8 cellular contexts compared by ENCODE assay signal in the genomic region with DNA sequence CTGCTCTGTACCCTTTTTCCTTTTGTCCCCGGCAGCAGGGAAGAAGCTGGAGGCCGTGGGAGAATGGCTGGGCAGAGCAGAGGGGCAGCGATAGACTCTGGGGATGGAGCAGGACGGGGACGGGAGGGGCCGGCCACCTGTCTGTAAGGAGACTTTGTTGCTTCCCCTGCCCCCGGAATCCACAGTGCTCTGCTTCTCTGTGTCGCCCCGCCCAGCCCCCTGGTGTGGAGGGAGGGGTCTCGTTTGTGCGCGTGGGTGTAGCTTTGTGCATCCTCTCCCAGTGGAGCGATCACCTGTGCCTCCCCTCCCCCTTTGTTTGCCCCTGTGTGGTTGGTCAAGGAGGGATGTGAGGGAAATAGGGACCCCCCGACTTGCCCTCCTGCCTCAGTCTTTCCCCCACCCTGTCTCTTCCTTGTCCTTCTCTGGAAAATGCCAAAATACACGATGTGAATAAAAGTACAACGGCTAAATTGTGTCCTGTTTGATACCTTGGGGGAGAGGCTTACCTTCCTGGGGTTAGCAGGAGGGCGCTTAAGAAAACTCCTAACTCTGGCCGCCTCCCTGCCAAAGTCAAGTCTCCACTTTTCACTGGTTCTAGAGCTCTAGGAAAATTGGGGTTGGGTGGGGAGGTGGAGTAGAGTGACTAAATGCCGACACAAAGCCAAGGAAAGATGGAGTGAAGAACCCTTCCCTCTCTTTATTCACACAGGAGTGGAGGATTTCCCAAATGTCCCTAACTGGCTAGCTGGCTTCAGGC. TPM values are rescaled to one million over a fixed set of nuclear protein-coding genes. Genes with fewer than 3 reads are reported as not detected.
DNase-seq lines count a peak whose midpoint lies in the region; ATAC-seq and TF ChIP-seq lines count a peak whose summit lies in the region.

No MANE protein-coding gene starts in this region.

- ATAC-seq in gastrocnemius medialis (no peak), HG03354 (IDR thresholded peaks at IDR 0.05; ENCODE audit: poor library complexity, severe bottlenecking, unreplicated experiment) (no peak), GM18907 (IDR thresholded peaks at IDR 0.05; ENCODE audit: unreplicated experiment) (no peak)

- peaks cover 31% of the 10 kb centered on the region for H3K4me1 ChIP-seq in GM23248 (ENCODE audit: insufficient read depth)
- peaks cover 26% of the 10 kb centered on the region for H3K4me1 ChIP-seq in SJSA1 (replicated peaks)
- peaks cover 25 to 30% of the 10 kb centered on the region in 2 donors for H3K4me1 ChIP-seq in gastrocnemius medialis

- TF ChIP-seq CTCF in fibroblast of the aortic adventitia (IDR thresholded peaks at IDR 0.05; ENCODE audit: insufficient read depth, low read length) (no peak), gastrocnemius medialis (IDR thresholded peaks at IDR 0.05 in 4 of 5, conservative IDR thresholded peaks at IDR 0.05 in 1 of 5) (no peak)

- H3K9me3 ChIP-seq in GM23248 (ENCODE audit: low read depth) (no peaks in the 10 kb centered on the region), SJSA1 (replicated peaks) (no peaks in the 10 kb centered on the region), gastrocnemius medialis (no peaks in the 10 kb centered on the region)

- peak overlapping the region; percentile 92 for H3K9ac ChIP-seq in GM23248

- 78 to 79% methylated on average over 16 to 19 of the region's 19 CpGs for WGBS in GM23248 (ENCODE audit: low coverage in 1 of 2, low lambda C conversion rate in 2 of 2, missing lambda C conversion rate in 2 of 2), 2 experiments

- H2AFZ ChIP-seq in GM23248, result peak overlapping the region; percentile 78

- intact Hi-C loops in gastrocnemius medialis (cut with DNase I; ENCODE audit: low total_unique reads), result loop anchor here (2.0 to 5.0 kb wide), 2 partner anchors 58 to 76 kb away; a partner anchor contains a TSS

- no peak for TF ChIP-seq POLR2A in gastrocnemius medialis (IDR thresholded peaks at IDR 0.05)

- peaks cover 35% of the 10 kb centered on the region for H3F3A ChIP-seq in GM23248 (ENCODE audit: insufficient read depth)

- H3K79me2 ChIP-seq in GM23248 (ENCODE audit: insufficient read depth), result peaks cover 38% of the 10 kb centered on the region

- H3K27me3 ChIP-seq in GM23248 (replicated peaks; ENCODE audit: insufficient read depth), result no peaks in the 10 kb centered on the region
- no peaks in the 10 kb centered on the region for H3K27me3 ChIP-seq in SJSA1 (replicated peaks)
- H3K27me3 ChIP-seq in gastrocnemius medialis, result no peaks in the 10 kb centered on the region

- no peaks in the 10 kb centered on the region for H3K9me2 ChIP-seq in GM23248 (ENCODE audit: insufficient read depth)

- peak overlapping the region; percentile 51 for H3K27ac ChIP-seq in GM23248
- peak overlapping the region; percentile 37; the same call in 1 of the 2 replicates for H3K27ac ChIP-seq in SJSA1
- peak overlapping the region; percentile 93 to 100 (median 99) for H3K27ac ChIP-seq in gastrocnemius medialis

- peak overlapping the region; percentile 88 for H3K4me2 ChIP-seq in GM23248 (ENCODE audit: unreplicated experiment)

- DNase-seq in GM23248 (no peak), SJSA1 (ENCODE audit: low read depth in 1 of 2, low spot score in 2 of 2) (no peak), fibroblast of the aortic adventitia (ENCODE audit: low read depth) (no peak), gastrocnemius medialis (no peak), NCI-H1092 (lab: John Stamatoyannopoulos, UW) (no peak), DMS153 treated with DMSO at 0.1 percent for 48 hours (lab: John Stamatoyannopoulos, UW; ENCODE audit: unreplicated experiment) (no peak)

- H3K4me3 ChIP-seq in GM23248, result peak overlapping the region; percentile 99
- H3K4me3 ChIP-seq in SJSA1, result no peak overlapping the region; the same call in 1 of the 2 replicates
- H3K4me3 ChIP-seq in fibroblast of the aortic adventitia (ENCODE audit: low read depth, low read length), result peak overlapping the region; percentile 70
- H3K4me3 ChIP-seq in gastrocnemius medialis, result peak overlapping the region in 3 of 4 donors; percentile 74 to 99 (median 98)

- H3K36me3 ChIP-seq in GM23248 (ENCODE audit: low read depth) (peaks cover 27% of the 10 kb centered on the region), SJSA1 (peaks cover 97% of the 10 kb centered on the region), gastrocnemius medialis (peaks cover 0 to 68% of the 10 kb centered on the region in 2 donors)

- no peaks in the 10 kb centered on the region; the same call in 1 of the 2 replicates for H4K20me1 ChIP-seq in GM23248 (ENCODE audit: insufficient read depth)

- in situ Hi-C loops in GM23248 (cut with MboI), result no loop called here
- in situ Hi-C loops in gastrocnemius medialis (cut with MboI; ENCODE audit: low sequenced_read_pairs in 4 of 4), result no loop called here

RNA-seq across cellular contexts. Expression of a gene that starts 1.0 kb away (rescaled TPM):
- 1,720 and 1,799 TPM in 2 replicates for total RNA-seq in GM23248 (2014; rRNA removed; shearing (Covaris generic))
- 1,936 and 1,978 TPM in 2 replicates for polyA plus RNA-seq in GM23248 (2016; fragmentation: Nextera tagmentation; extraction: Ambion mirVana)
- total RNA-seq in SJSA1 (2014; rRNA removed; shearing (Covaris generic)), result 1,911 and 2,129 TPM in 2 replicates
- total RNA-seq in fibroblast of the aortic adventitia (ENCODE audit: low replicate concordance) (183 and 680 TPM in 2 replicates), gastrocnemius medialis (100 to 1,000 TPM; 500 to 741 (median 604) TPM)

RNA-seq across cellular contexts. Expression of a gene that starts 6.8 kb away (rescaled TPM):
- total RNA-seq in GM23248 (2014; rRNA removed; shearing (Covaris generic)), result 4.4 and 4.6 TPM in 2 replicates
- 4.1 and 4.8 TPM in 2 replicates for polyA plus RNA-seq in GM23248 (2016; fragmentation: Nextera tagmentation; extraction: Ambion mirVana)
- total RNA-seq in SJSA1 (2014; rRNA removed; shearing (Covaris generic)), result 14.1 and 16.2 TPM in 2 replicates
- total RNA-seq in fibroblast of the aortic adventitia (ENCODE audit: low replicate concordance) (3.3 and 8.0 TPM in 2 replicates), gastrocnemius medialis (10 to 100 TPM in 1 of 4 donors, 1 to 10 TPM in 3; 4.6 to 10.0 (median 5.0) TPM)

RNA-seq across cellular contexts. Expression of a gene that starts 14.4 kb away (rescaled TPM):
- 96.2 and 97.5 TPM in 2 replicates for total RNA-seq in GM23248 (2014; rRNA removed; shearing (Covaris generic))
- polyA plus RNA-seq in GM23248 (2016; fragmentation: Nextera tagmentation; extraction: Ambion mirVana), result 73.2 and 77.9 TPM in 2 replicates
- total RNA-seq in SJSA1 (2014; rRNA removed; shearing (Covaris generic)), result 121 and 150 TPM in 2 replicates
- 84.0 and 140 TPM in 2 replicates for total RNA-seq in fibroblast of the aortic adventitia (ENCODE audit: low replicate concordance)
- total RNA-seq in gastrocnemius medialis, result 100 to 1,000 TPM in 1 of 4 donors, 10 to 100 TPM in 3; 66.4 to 120 (median 74.1) TPM

RNA-seq across cellular contexts. Expression of a gene that starts 15.3 kb away (rescaled TPM):
- total RNA-seq in GM23248 (2014; rRNA removed; shearing (Covaris generic)), result 19.6 and 23.9 TPM in 2 replicates
- polyA plus RNA-seq in GM23248 (2016; fragmentation: Nextera tagmentation; extraction: Ambion mirVana), result 30.2 and 31.4 TPM in 2 replicates
- 143 and 156 TPM in 2 replicates for total RNA-seq in SJSA1 (2014; rRNA removed; shearing (Covaris generic))
- 23.5 TPM in 1 of 2 replicates, not detected in the other for total RNA-seq in fibroblast of the aortic adventitia (ENCODE audit: low replicate concordance)
- 1 to 10 TPM in 1 of 4 donors, under 1 TPM in 3; 0.25 to 4.4 (median 0.65) TPM for total RNA-seq in gastrocnemius medialis

RNA-seq across cellular contexts. Expression of a gene that starts 25.6 kb away (rescaled TPM):
- 1.0 and 3.2 TPM in 2 replicates for total RNA-seq in GM23248 (2014; rRNA removed; shearing (Covaris generic))
- polyA plus RNA-seq in GM23248 (2016; fragmentation: Nextera tagmentation; extraction: Ambion mirVana), result 1.5 and 2.2 TPM in 2 replicates
- total RNA-seq in SJSA1 (2014; rRNA removed; shearing (Covaris generic)), result not detected in 2 replicates
- 3.4 TPM in 2 replicates for total RNA-seq in fibroblast of the aortic adventitia (ENCODE audit: low replicate concordance)
- not detected for total RNA-seq in gastrocnemius medialis

Comparison
In these comparisons a context has a peak if more than half of its experiments do, and no peak if none do; other contexts are left out.
1. H3K27ac ChIP-seq: peak in every context shown above with its lines; median percentile 99 in gastrocnemius medialis; 51 in GM23248; 37 in SJSA1.